In the genomic region with DNA sequence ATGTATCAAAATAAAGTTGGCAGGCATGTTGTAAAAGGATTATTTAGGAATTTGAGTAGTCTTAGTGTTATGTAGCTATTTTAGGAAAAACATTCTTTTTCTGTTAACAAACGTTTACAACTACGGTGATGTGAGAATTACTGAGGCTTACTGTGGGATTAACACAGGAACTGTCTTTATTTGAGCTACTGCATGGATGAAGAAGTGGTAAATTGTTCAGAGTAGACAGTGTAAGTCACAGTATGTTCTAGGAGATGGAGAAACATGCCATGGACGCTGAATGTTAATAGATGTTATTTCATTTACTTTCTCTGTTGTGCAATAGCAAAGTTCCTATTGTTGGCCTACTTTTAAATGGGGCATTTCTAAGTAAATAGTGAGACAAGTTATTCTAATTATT, we compare ENCODE assay signal across 8 cellular contexts. TPM values are rescaled to one million over a fixed set of nuclear protein-coding genes. Genes with fewer than 3 reads are reported as not detected.
DNase-seq lines count a peak whose midpoint lies in the region; ATAC-seq and TF ChIP-seq lines count a peak whose summit lies in the region.

No MANE protein-coding gene starts in this region.

- no peaks in the 10 kb centered on the region for H3K27me3 Mint-ChIP-seq in natural killer cell treated with Interleukin-12 subunit alpha and Interleukin-12 subunit beta and Interleukin-15 and Interleukin-18, amount 100 ng/mL, for 72 hours

- H3K4me3 Mint-ChIP-seq in natural killer cell treated with Interleukin-12 subunit alpha and Interleukin-12 subunit beta and Interleukin-15 and Interleukin-18, amount 100 ng/mL, for 72 hours: peak overlapping the region; percentile 94

- H3K36me3 Mint-ChIP-seq in natural killer cell treated with Interleukin-12 subunit alpha and Interleukin-12 subunit beta and Interleukin-15 and Interleukin-18, amount 100 ng/mL, for 72 hours: peaks cover 12% of the 10 kb centered on the region

- H3K9me3 Mint-ChIP-seq in natural killer cell treated with Interleukin-12 subunit alpha and Interleukin-12 subunit beta and Interleukin-15 and Interleukin-18, amount 100 ng/mL, for 72 hours: no peaks in the 10 kb centered on the region

- peak overlapping the region; percentile 89 to 92 for H3K27ac Mint-ChIP-seq in natural killer cell treated with Interleukin-12 subunit alpha and Interleukin-12 subunit beta and Interleukin-15 and Interleukin-18, amount 100 ng/mL, for 72 hours

- H3K4me1 Mint-ChIP-seq in natural killer cell treated with Interleukin-12 subunit alpha and Interleukin-12 subunit beta and Interleukin-15 and Interleukin-18, amount 100 ng/mL, for 72 hours (ENCODE audit: low read depth in 2 of 2): peaks cover 30 to 44% of the 10 kb centered on the region in 2 donors

- H3K4me1 ChIP-seq in NT2/D1 (ENCODE audit: insufficient read depth, insufficient read length): no peaks in the 10 kb centered on the region
- peaks cover 3% of the 10 kb centered on the region for H3K4me1 ChIP-seq in ectodermal cell (ENCODE audit: control insufficient read depth, insufficient read depth, low read length)

- H3K27me3 ChIP-seq in NT2/D1 (ENCODE audit: insufficient read depth, insufficient read length) (no peaks in the 10 kb centered on the region), ectodermal cell (ENCODE audit: control insufficient read depth, insufficient read depth, low read length, poor library complexity, severe bottlenecking) (no peaks in the 10 kb centered on the region)

- peak overlapping the region; percentile 96 for H3K9ac ChIP-seq in NT2/D1 (ENCODE audit: insufficient read length, low read depth)

- in situ Hi-C loops in GM13977 (cut with MboI; ENCODE audit: low pct_unique_long_range_greater_than_20kb, low sequenced_read_pairs, unreplicated experiment): no loop called here

- no peak for TF ChIP-seq CTCF in GM13977 (IDR thresholded peaks at IDR 0.05; ENCODE audit: extremely low read depth, insufficient read depth, missing control alignments)

- 5 to 7% methylated on average over 3 of the region's 3 CpGs for WGBS in ectodermal cell, 2 experiments

- peaks cover 8% of the 10 kb centered on the region; the same call in 1 of the 2 replicates for H3K9me3 ChIP-seq in NT2/D1 (ENCODE audit: insufficient read depth, low read length)
- no peaks in the 10 kb centered on the region for H3K9me3 ChIP-seq in ectodermal cell (ENCODE audit: control insufficient read depth, low read length)

- H3K4me3 ChIP-seq in NT2/D1 (ENCODE audit: insufficient read length, low read depth) (peak overlapping the region; percentile 91), ectodermal cell (ENCODE audit: insufficient read depth, low read depth, low read length) (peak overlapping the region; percentile 78)

- ATAC-seq in natural killer cell treated with Interleukin-12 subunit alpha and Interleukin-12 subunit beta and Interleukin-15 and Interleukin-18, amount 100 ng/mL, for 72 hours: no peak
- no peak for ATAC-seq in HG03354 (IDR thresholded peaks at IDR 0.05; ENCODE audit: poor library complexity, severe bottlenecking, unreplicated experiment)
- ATAC-seq in HG02763 (IDR thresholded peaks at IDR 0.05; ENCODE audit: unreplicated experiment): no peak

- DNase-seq in DMS53 treated with DMSO at 0.1 percent for 48 hours (lab: John Stamatoyannopoulos, UW; ENCODE audit: unreplicated experiment) (peak; percentile 16), DMS53 (lab: John Stamatoyannopoulos, UW) (no peak), NT2/D1 (ENCODE audit: low read depth, low spot score) (no peak), GM13977 (ENCODE audit: low spot score) (no peak)
- no peak for DNase-seq in natural killer cell treated with Interleukin-12 subunit alpha and Interleukin-12 subunit beta and Interleukin-15 and Interleukin-18, amount 100 ng/mL, for 72 hours (ENCODE audit: low spot score)

- H3K27ac ChIP-seq in ectodermal cell (ENCODE audit: insufficient read depth, low read depth, low read length, poor library complexity, severe bottlenecking): no peak overlapping the region

- H3K36me3 ChIP-seq in NT2/D1 (ENCODE audit: insufficient read depth, insufficient read length, low read length): no peaks in the 10 kb centered on the region
- no peaks in the 10 kb centered on the region for H3K36me3 ChIP-seq in ectodermal cell (ENCODE audit: control insufficient read depth, insufficient read depth, low read length)

RNA-seq across cellular contexts. Expression of a gene that starts 1.7 kb away (rescaled TPM):
- 48.8 TPM for polyA plus RNA-seq in ectodermal cell (2013, experiment 1 of 4)
- polyA plus RNA-seq in ectodermal cell (2013, experiment 2 of 4): 49.7 TPM
- 36.0 TPM for polyA plus RNA-seq in ectodermal cell (2013, experiment 3 of 4)
- polyA plus RNA-seq in ectodermal cell (2013, experiment 4 of 4): 38.5 TPM
- total RNA-seq in natural killer cell treated with Interleukin-12 subunit alpha and Interleukin-12 subunit beta and Interleukin-15 and Interleukin-18, amount 100 ng/mL, for 72 hours: 10 to 100 TPM; 44.8 to 75.5 TPM
